In the genomic region with DNA sequence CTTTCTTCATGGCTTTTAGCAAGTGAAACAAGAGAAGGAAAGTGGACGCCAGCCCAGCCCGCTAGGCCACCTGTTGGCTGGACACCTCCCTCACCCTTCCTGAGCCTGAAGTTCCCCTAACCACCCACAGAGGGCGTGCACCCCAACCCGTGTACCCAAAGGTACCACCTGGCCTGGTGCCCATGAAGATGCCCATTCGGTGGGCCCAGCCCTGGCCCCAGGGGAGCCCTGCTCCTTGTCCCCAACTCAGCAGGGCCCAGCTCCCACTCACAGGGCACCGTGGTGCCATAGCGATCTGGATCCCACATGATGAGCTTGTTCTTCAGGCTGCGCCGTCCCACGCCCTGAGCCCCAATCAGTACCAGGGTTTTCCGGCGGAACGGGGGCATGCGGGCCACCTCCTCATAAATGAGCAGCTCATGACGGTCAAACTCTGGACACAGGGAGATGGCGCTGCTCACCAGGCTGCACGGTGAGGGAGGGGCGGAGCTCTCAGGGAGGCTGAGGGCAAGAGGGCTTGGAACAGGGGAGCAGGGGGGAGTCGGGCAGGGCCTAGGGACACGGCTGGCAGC, we compare ENCODE assay signal across 8 cellular contexts.
DNase-seq lines count a peak whose midpoint lies in the region; ATAC-seq and TF ChIP-seq lines count a peak whose summit lies in the region.

No MANE protein-coding gene starts in this region.

- H3K4me3 ChIP-seq in fibroblast of mammary gland (ENCODE audit: control insufficient read depth, low read depth, low read length) (no peak overlapping the region), retinal pigment epithelial cell (ENCODE audit: low read length) (no peak overlapping the region)

- ATAC-seq in GM18870 (IDR thresholded peaks at IDR 0.05; ENCODE audit: unreplicated experiment) (no peak), HG02588 (IDR thresholded peaks at IDR 0.05; ENCODE audit: unreplicated experiment) (no peak)

- DNase-seq in NCI-H2029 treated with DMSO at 0.1 percent for 48 hours (lab: John Stamatoyannopoulos, UW) (peak; percentile 5), NCI-H2029 (lab: John Stamatoyannopoulos, UW) (no peak), NCI-H226 (peak; percentile 41), activated T-cell treated with anti-CD3 and anti-CD28 coated beads for 24 hours (ENCODE audit: low read depth) (peak; percentile 11), fibroblast of mammary gland (ENCODE audit: low read depth) (no peak), retinal pigment epithelial cell (ENCODE audit: low read depth) (no peak)

- TF ChIP-seq CTCF in fibroblast of mammary gland (conservative IDR thresholded peaks at IDR 0.05; ENCODE audit: control insufficient read depth, insufficient read depth, low read depth, low read length) (peak; percentile 58), retinal pigment epithelial cell (conservative IDR thresholded peaks at IDR 0.05; ENCODE audit: low read depth, low read length) (peak; percentile 79)

Comparison
In these comparisons a context has a peak if more than half of its experiments do, and no peak if none do; other contexts are left out.
1. DNase-seq: peak in NCI-H2029 treated with DMSO at 0.1 percent for 48 hours (single experiment), NCI-H226 (single experiment) and activated T-cell treated with anti-CD3 and anti-CD28 coated beads for 24 hours (single experiment); none in NCI-H2029 (single experiment), fibroblast of mammary gland (single experiment) and retinal pigment epithelial cell (single experiment).